In the genomic region with DNA sequence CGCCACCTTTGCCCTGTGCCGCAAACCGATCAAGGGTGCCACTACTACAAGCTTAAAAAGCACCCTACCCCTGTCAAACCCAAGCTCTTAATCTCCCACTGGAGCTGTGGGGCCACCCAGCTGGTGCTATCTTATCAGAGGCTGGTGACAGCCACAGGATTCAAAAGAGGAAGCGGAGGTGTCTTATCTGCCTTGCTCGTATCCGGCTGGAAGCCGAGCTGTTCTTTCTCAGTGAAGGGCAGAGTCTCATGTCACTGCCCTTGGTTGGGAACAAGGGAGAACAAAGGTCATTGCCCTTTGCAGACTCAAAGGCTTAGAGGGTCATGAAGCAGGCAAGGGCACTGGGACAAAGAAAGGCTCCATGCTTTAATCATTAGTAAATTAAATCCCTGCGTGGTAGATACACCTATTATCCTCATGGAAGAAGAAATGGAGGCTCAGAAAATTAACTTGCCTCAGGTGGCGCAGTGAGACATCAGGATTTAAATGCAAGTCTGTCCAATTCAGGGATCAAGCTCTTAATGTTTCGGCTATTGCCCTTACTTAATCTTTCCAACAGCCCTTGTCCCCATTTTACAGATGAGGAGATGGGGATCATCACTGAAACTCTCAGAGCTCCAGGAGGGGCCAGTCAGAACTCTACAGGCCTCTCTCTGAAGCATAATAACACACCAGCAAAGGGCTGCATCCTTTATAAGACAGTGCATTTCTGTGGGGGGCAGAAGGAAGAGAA, we compare ENCODE assay signal across 8 cellular contexts.
DNase-seq lines count a peak whose midpoint lies in the region; ATAC-seq and TF ChIP-seq lines count a peak whose summit lies in the region.
"Had no signal": no experiment of that assay in that cellular context is flagged by ENCODE, and none has a peak within 500 bp of the region (broad histone marks: within the 10 kb centered on the region; RNA-seq: fewer than 3 reads in every experiment).

No MANE protein-coding gene starts in this region.

- no peak overlapping the region for H3K4me3 ChIP-seq in adrenal gland
- H3K4me3 ChIP-seq in spleen: no peak overlapping the region

- TF ChIP-seq POLR2A in adrenal gland (IDR thresholded peaks at IDR 0.05): no peak
- TF ChIP-seq POLR2A in spleen (IDR thresholded peaks at IDR 0.05): no peak

- H3K4me1 ChIP-seq in adrenal gland (replicated peaks in 1 of 2): peaks cover 0 to 8% of the 10 kb centered on the region in 2 donors
- H3K4me1 ChIP-seq in spleen: peaks cover 9 to 38% (median 17%) of the 10 kb centered on the region in 6 donors

- intact Hi-C loops in adrenal gland (cut with DNase I): no loop called here
- intact Hi-C loops in spleen (cut with DNase I; ENCODE audit: low total_unique reads): no loop called here

- H3K36me3 ChIP-seq in adrenal gland (replicated peaks in 1 of 2) (no peaks in the 10 kb centered on the region), spleen (no peaks in the 10 kb centered on the region)

- peaks cover 3% of the 10 kb centered on the region for H3K27me3 ChIP-seq in adrenal gland
- H3K27me3 ChIP-seq in spleen (replicated peaks in 1 of 7): no peaks in the 10 kb centered on the region

- H3K9me3 ChIP-seq in adrenal gland (replicated peaks in 1 of 3): no peaks in the 10 kb centered on the region
- H3K9me3 ChIP-seq in spleen: peaks cover 0 to 9% (median 0%) of the 10 kb centered on the region in 8 donors

- ATAC-seq in GM19372 (IDR thresholded peaks at IDR 0.05; ENCODE audit: low read depth, unreplicated experiment) (peak; percentile 64), HG03196 (IDR thresholded peaks at IDR 0.05; ENCODE audit: unreplicated experiment) (peak; percentile 87)

- DNase-seq in adrenal gland (peak in 6 of 7 donors; percentile 31 to 69 (median 51)), spleen (peak; percentile 82), SK-N-DZ (ENCODE audit: low spot score) (no peak), DMS153 (lab: John Stamatoyannopoulos, UW) (no peak)
- DNase-seq in central memory CD4-positive, alpha-beta T cell: no peak
- DNase-seq: NCI-H2171 had no signal

- H3K27ac ChIP-seq in adrenal gland: no peak overlapping the region
- peak overlapping the region in 1 of 8 donors; percentile 22 for H3K27ac ChIP-seq in spleen

- 38 to 44% (median 39%) methylated on average over 10 of the region's 10 CpGs for WGBS in adrenal gland, 4 donors
- 20 to 32% (median 29%) methylated on average over 10 of the region's 10 CpGs for WGBS in spleen, 5 donors

- TF ChIP-seq CTCF in adrenal gland (IDR thresholded peaks at IDR 0.05): no peak
- no peak for TF ChIP-seq CTCF in spleen (IDR thresholded peaks at IDR 0.05 in 8 of 11, conservative IDR thresholded peaks at IDR 0.05 in 3 of 11)

Comparison
In these comparisons a context has a peak if more than half of its experiments do, and no peak if none do; other contexts are left out.
1. DNase-seq: peak in adrenal gland (6 of 7) and spleen (single experiment); none in SK-N-DZ (single experiment), DMS153 (single experiment) and central memory CD4-positive, alpha-beta T cell (single experiment).